Comparison of ENCODE assay signal across 10 cellular contexts in genomic region chr11:68890490-68891231, GRCh38. TPM values are rescaled to one million over a fixed set of nuclear protein-coding genes. Genes with fewer than 3 reads are reported as not detected.
A peak's percentile ranks its signal among the peaks of the same experiment; 100 is the strongest.
DNase-seq lines count a peak whose midpoint lies in the region; ATAC-seq lines count a peak whose summit lies in the region.
"Had no signal": no experiment of that assay in that cellular context is flagged by ENCODE, and none has a peak within 500 bp of the region (broad histone marks: within the 10 kb centered on the region; RNA-seq: fewer than 3 reads in every experiment).

No MANE protein-coding gene starts in this region.

- H3K9me3 ChIP-seq in right cardiac atrium (ENCODE audit: control insufficient read depth, low read length) = no peaks in the 10 kb centered on the region

- WGBS in right cardiac atrium = 25% methylated on average over 17 of the region's 17 CpGs

- DNase-seq in GM04504 (ENCODE audit: low read depth) = peak; percentile 72
- DNase-seq in right cardiac atrium = peak; percentile 90 to 95 (median 93)
- peak; percentile 82 for DNase-seq in skeletal muscle cell (ENCODE audit: low read depth)
- DNase-seq in activated CD8-positive, alpha-beta memory T cell treated with anti-CD3 and anti-CD28 coated beads for 24 hours = no peak
- no peak for DNase-seq in HPDE6-E6E7 (ENCODE audit: extremely low spot score)
- DNase-seq: natural killer cell had no signal

- no peak overlapping the region for H3K4me3 ChIP-seq in right cardiac atrium (ENCODE audit: low read length)
- H3K4me3 ChIP-seq in skeletal muscle cell (ENCODE audit: low read depth, low read length) = no peak overlapping the region

- intact Hi-C loops in right cardiac atrium (cut with DNase I) = no loop called here

- peak overlapping the region; percentile 70 for H3K27ac ChIP-seq in angular gyrus (ENCODE audit: low read depth, low read length)
- peak overlapping the region; percentile 80 for H3K27ac ChIP-seq in right cardiac atrium (ENCODE audit: low read length)
- H3K27ac ChIP-seq: KMS-11 had no signal

- peak; percentile 96 to 98 for ATAC-seq in right cardiac atrium
- no peak for ATAC-seq in GM18868 (IDR thresholded peaks at IDR 0.05; ENCODE audit: unreplicated experiment)
- no peak for ATAC-seq in GM19467 (IDR thresholded peaks at IDR 0.05; ENCODE audit: unreplicated experiment)
- ATAC-seq: natural killer cell had no signal

- peaks cover 12% of the 10 kb centered on the region for H3K4me1 ChIP-seq in right cardiac atrium (ENCODE audit: control insufficient read depth, insufficient read depth, low read length)

- H3K27me3 ChIP-seq in right cardiac atrium (ENCODE audit: control insufficient read depth, insufficient read depth) = no peaks in the 10 kb centered on the region

RNA-seq across cellular contexts. Expression of gene MRPL21, which starts 13.0 kb away (rescaled TPM):
- total RNA-seq in right cardiac atrium = 10 to 100 TPM; 57.3 to 85.5 (median 80.0) TPM
- polyA plus RNA-seq in right cardiac atrium = 144 TPM

RNA-seq across cellular contexts. Expression of gene IGHMBP2, which starts 13.0 kb away (rescaled TPM):
- total RNA-seq in right cardiac atrium = 10 to 100 TPM; 11.1 to 12.7 (median 11.9) TPM
- 10.4 TPM for polyA plus RNA-seq in right cardiac atrium

RNA-seq across cellular contexts. Expression of gene CPT1A, which starts 48.9 kb away (rescaled TPM):
- 10 to 100 TPM; 33.2 to 63.5 (median 47.3) TPM for total RNA-seq in right cardiac atrium
- 22.4 TPM for polyA plus RNA-seq in right cardiac atrium

Comparison
In these comparisons a context has a peak if more than half of its experiments do, and no peak if none do; other contexts are left out.
1. DNase-seq: peak in GM04504 (single experiment), right cardiac atrium (3 of 3) and skeletal muscle cell (single experiment); none in activated CD8-positive, alpha-beta memory T cell treated with anti-CD3 and anti-CD28 coated beads for 24 hours (single experiment) and HPDE6-E6E7 (single experiment).
2. ATAC-seq: peak in right cardiac atrium (2 of 2); none in GM18868 (single experiment) and GM19467 (single experiment).